ENCODE assay signal across 10 cellular contexts in the genomic region with DNA sequence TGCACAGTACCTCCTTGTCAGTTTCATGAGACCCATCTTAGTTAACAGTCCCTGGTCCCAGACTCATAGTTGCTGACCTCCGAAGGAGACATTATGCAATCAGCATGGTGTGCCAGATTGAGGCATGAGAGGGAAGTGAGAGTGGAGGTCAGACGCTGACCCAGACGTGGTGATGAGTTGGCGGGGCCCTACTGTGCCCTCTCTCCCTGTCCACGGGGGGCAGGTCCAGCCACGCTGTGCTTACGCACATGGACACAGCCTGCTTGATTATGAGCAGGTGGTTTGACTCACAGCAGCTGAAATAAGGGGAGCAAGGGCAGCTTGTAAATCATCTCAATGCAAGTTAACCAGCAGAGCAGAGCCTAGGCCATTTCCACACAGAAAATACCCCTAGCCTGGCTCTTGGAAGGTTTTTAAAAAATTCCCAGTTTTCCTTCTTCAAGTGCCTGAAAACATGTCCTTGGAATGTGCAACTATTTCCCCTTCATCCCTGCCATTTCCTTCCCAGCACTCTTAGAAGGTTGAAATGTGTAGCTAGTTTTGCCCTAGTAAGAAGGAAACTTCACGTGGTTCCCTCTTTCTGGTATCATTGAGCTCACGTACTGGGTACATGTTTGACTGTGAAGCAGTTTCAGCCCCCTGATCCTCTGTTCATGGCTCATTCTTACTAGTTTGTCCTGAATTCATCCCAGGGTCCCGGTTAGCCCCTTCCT.
DNase-seq lines count a peak whose midpoint lies in the region; ATAC-seq and TF ChIP-seq lines count a peak whose summit lies in the region.
"Had no signal": no experiment of that assay in that cellular context is flagged by ENCODE, and none has a peak within 500 bp of the region (broad histone marks: within the 10 kb centered on the region; RNA-seq: fewer than 3 reads in every experiment).

No MANE protein-coding gene starts in this region.

- H3K27me3 ChIP-seq in PC-3 (ENCODE audit: low read length) = no peaks in the 10 kb centered on the region
- H3K27me3 ChIP-seq: breast epithelium had no signal

- no peak overlapping the region for H3K4me3 Mint-ChIP-seq in stimulated activated naive B cell treated with anti-CD40 and anti-IgM and Interleukin-4, amounts not matched to agents 10 μg/mL and 1 μg/mL and 100 μg/mL, for 72 hours

- H3K79me2 ChIP-seq in PC-3 (ENCODE audit: low read length) = no peaks in the 10 kb centered on the region

- no peak overlapping the region for H3K27ac ChIP-seq in PC-3 (ENCODE audit: low read length)

- no peaks in the 10 kb centered on the region for H4K20me1 ChIP-seq in PC-3 (ENCODE audit: low read length)

- H3K36me3 Mint-ChIP-seq in stimulated activated naive B cell treated with anti-CD40 and anti-IgM and Interleukin-4, amounts not matched to agents 10 μg/mL and 1 μg/mL and 100 μg/mL, for 72 hours = peaks cover 57 to 79% of the 10 kb centered on the region in 2 donors

- DNase-seq in EH (ENCODE audit: low read depth) (peak; percentile 41), NCI-H69 (lab: John Stamatoyannopoulos, UW) (peak; percentile 68), cardiac septum (ENCODE audit: low spot score) (peak; percentile 82), NCI-H2196 (lab: John Stamatoyannopoulos, UW; ENCODE audit: unreplicated experiment) (no peak), Kasumi-1 (lab: John Stamatoyannopoulos, UW) (no peak), PC-3 (no peak)
- peak; percentile 38 for DNase-seq in stimulated activated naive B cell treated with anti-CD40 and anti-IgM and Interleukin-4, amounts not matched to agents 10 μg/mL and 1 μg/mL and 100 μg/mL, for 72 hours

- intact Hi-C loops in cardiac septum (cut with DNase I) = no loop called here
- intact Hi-C loops in PC-3 (cut with micrococcal nuclease) = no loop called here

- H3F3A ChIP-seq in PC-3 (ENCODE audit: low read length, unreplicated experiment) = no peaks in the 10 kb centered on the region

- no TSS peak for BruUV-seq in PC-3 (replicated peaks; lab: Mats Ljungman, UMichigan)

- H3K4me2 ChIP-seq in PC-3 (ENCODE audit: low read length) = no peak overlapping the region

- H2AFZ ChIP-seq in PC-3 (ENCODE audit: low read length) = no peak overlapping the region

- H3K36me3 ChIP-seq in PC-3 (ENCODE audit: low read depth, low read length) = peaks cover 8% of the 10 kb centered on the region
- H3K36me3 ChIP-seq: breast epithelium had no signal

- no peak overlapping the region for H3K9ac ChIP-seq in PC-3 (ENCODE audit: low read length)

- POLR2A ChIA-PET in PC-3 (lab: Charles Lee; ENCODE audit: unreplicated experiment) = no interaction called here

- peaks cover 25 to 51% of the 10 kb centered on the region in 2 donors for H3K4me1 Mint-ChIP-seq in stimulated activated naive B cell treated with anti-CD40 and anti-IgM and Interleukin-4, amounts not matched to agents 10 μg/mL and 1 μg/mL and 100 μg/mL, for 72 hours

- no peaks in the 10 kb centered on the region for H3K4me1 ChIP-seq in PC-3 (ENCODE audit: insufficient read depth, low read length)
- H3K4me1 ChIP-seq: breast epithelium had no signal

- peak overlapping the region; percentile 68 for H3K27ac Mint-ChIP-seq in stimulated activated naive B cell treated with anti-CD40 and anti-IgM and Interleukin-4, amounts not matched to agents 10 μg/mL and 1 μg/mL and 100 μg/mL, for 72 hours

- H3K27me3 Mint-ChIP-seq in stimulated activated naive B cell treated with anti-CD40 and anti-IgM and Interleukin-4, amounts not matched to agents 10 μg/mL and 1 μg/mL and 100 μg/mL, for 72 hours = peaks cover 15 to 27% of the 10 kb centered on the region in 2 donors

- TF ChIP-seq CTCF in PC-3 (conservative IDR thresholded peaks at IDR 0.05; ENCODE audit: low read depth, low read length) = no peak

- H3K9me2 ChIP-seq in PC-3 (replicated peaks; ENCODE audit: low read length) = no peaks in the 10 kb centered on the region

- CTCF ChIA-PET in PC-3 (lab: Charles Lee) = no interaction called here

- no peaks in the 10 kb centered on the region for H3K9me3 ChIP-seq in PC-3 (ENCODE audit: low read length)
- H3K9me3 ChIP-seq: breast epithelium had no signal

- no peak overlapping the region for H3K4me3 ChIP-seq in PC-3 (ENCODE audit: low read length)
- H3K4me3 ChIP-seq: breast epithelium had no signal

- peak; percentile 70 for ATAC-seq in GM21723 (IDR thresholded peaks at IDR 0.05; ENCODE audit: unreplicated experiment)
- peak; percentile 87 to 89 for ATAC-seq in stimulated activated naive B cell treated with anti-CD40 and anti-IgM and Interleukin-4, amounts not matched to agents 10 μg/mL and 1 μg/mL and 100 μg/mL, for 72 hours (replicated peaks)
- ATAC-seq in PC-3 = no peak
- ATAC-seq: HCT116 had no signal

- H3K9me3 Mint-ChIP-seq in stimulated activated naive B cell treated with anti-CD40 and anti-IgM and Interleukin-4, amounts not matched to agents 10 μg/mL and 1 μg/mL and 100 μg/mL, for 72 hours = peaks cover 6 to 7% of the 10 kb centered on the region in 2 donors

Comparison
In these comparisons a context has a peak if more than half of its experiments do, and no peak if none do; other contexts are left out.
1. DNase-seq: peak in EH (single experiment), NCI-H69 (single experiment), cardiac septum (single experiment) and stimulated activated naive B cell treated with anti-CD40 and anti-IgM and Interleukin-4, amounts not matched to agents 10 μg/mL and 1 μg/mL and 100 μg/mL, for 72 hours (single experiment); none in NCI-H2196 (single experiment), Kasumi-1 (0 of 2) and PC-3 (single experiment).